ENCODE assay signal across 2 cellular contexts in the genomic region with DNA sequence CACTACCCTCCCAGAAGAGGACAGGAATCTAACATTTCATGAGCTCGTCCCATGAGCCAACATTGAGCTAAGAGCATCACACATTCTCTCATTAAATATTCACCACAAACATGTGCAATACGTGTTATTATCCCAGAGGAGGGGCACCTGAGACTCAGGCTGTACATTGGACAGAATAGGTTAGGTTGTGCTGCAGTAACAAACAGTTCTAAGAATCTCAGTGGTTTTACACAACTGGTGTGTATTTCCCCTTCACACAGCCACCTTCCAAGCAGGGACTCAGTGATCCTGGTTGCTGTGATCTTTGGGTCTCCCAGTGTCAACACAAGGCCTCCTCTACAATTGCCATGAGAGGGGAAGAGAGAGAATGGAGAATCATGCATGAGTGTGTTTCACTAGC.
A peak's percentile ranks its signal among the peaks of the same experiment; 100 is the strongest.
TF ChIP-seq lines count a peak whose summit lies in the region.

No MANE protein-coding gene starts in this region.

TF ChIP-seq in HepG2, 621 proteins besides CTCF, POLR2A, EP300 and RAD21:
- TF ChIP-seq CCAR2 (optimal IDR thresholded peaks at IDR 0.05; ENCODE audit: low read depth, low read length) (no peak), ISL2 (CRISPR knock-in tag; IDR thresholded peaks at IDR 0.05) (no peak), ZNF12 (CRISPR knock-in tag; IDR thresholded peaks at IDR 0.05) (peak; percentile 99)

TF ChIP-seq in K562, 482 proteins besides CTCF, POLR2A, EP300 and RAD21:
- TF ChIP-seq ZBTB8A (IDR thresholded peaks at IDR 0.05; ENCODE audit: partially characterized antibody), result no peak
- TF ChIP-seq HNRNPH1 (optimal IDR thresholded peaks at IDR 0.05; ENCODE audit: low read depth, low read length), result no peak
- TF ChIP-seq, protein P1, sequence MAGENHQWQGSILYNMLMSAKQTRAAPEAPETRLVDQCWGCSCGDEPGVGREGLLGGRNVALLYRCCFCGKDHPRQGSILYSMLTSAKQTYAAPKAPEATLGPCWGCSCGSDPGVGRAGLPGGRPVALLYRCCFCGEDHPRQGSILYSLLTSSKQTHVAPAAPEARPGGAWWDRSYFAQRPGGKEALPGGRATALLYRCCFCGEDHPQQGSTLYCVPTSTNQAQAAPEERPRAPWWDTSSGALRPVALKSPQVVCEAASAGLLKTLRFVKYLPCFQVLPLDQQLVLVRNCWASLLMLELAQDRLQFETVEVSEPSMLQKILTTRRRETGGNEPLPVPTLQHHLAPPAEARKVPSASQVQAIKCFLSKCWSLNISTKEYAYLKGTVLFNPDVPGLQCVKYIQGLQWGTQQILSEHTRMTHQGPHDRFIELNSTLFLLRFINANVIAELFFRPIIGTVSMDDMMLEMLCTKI (IDR thresholded peaks at IDR 0.05; ENCODE audit: partially characterized antibody), result no peak
- no peak for TF ChIP-seq HDAC8 (tag; IDR thresholded peaks at IDR 0.05)
- TF ChIP-seq ZBTB17 (CRISPR knock-in tag; IDR thresholded peaks at IDR 0.05), result no peak
- TF ChIP-seq SIN3B (IDR thresholded peaks at IDR 0.05; ENCODE audit: low read depth), result no peak
- TF ChIP-seq TOE1 (IDR thresholded peaks at IDR 0.05; ENCODE audit: borderline replicate concordance), result no peak
- no peak for TF ChIP-seq TOE1 (CRISPR knock-in tag; IDR thresholded peaks at IDR 0.05; ENCODE audit: borderline replicate concordance, low read depth)
- peak; percentile 97 for TF ChIP-seq ZNF12 (CRISPR knock-in tag; IDR thresholded peaks at IDR 0.05)
TF ChIP-seq in K562: peak in this region for 1.
